ENCODE assay signal across 1 cellular context in genomic region chr1:64469121-64469520, GRCh38.
TF ChIP-seq lines count a peak whose summit lies in the region.

No MANE protein-coding gene starts in this region.

TF ChIP-seq in HCT116, 20 proteins besides CTCF, POLR2A, EP300 and RAD21 (continued from another document):
- TF ChIP-seq, protein P1, sequence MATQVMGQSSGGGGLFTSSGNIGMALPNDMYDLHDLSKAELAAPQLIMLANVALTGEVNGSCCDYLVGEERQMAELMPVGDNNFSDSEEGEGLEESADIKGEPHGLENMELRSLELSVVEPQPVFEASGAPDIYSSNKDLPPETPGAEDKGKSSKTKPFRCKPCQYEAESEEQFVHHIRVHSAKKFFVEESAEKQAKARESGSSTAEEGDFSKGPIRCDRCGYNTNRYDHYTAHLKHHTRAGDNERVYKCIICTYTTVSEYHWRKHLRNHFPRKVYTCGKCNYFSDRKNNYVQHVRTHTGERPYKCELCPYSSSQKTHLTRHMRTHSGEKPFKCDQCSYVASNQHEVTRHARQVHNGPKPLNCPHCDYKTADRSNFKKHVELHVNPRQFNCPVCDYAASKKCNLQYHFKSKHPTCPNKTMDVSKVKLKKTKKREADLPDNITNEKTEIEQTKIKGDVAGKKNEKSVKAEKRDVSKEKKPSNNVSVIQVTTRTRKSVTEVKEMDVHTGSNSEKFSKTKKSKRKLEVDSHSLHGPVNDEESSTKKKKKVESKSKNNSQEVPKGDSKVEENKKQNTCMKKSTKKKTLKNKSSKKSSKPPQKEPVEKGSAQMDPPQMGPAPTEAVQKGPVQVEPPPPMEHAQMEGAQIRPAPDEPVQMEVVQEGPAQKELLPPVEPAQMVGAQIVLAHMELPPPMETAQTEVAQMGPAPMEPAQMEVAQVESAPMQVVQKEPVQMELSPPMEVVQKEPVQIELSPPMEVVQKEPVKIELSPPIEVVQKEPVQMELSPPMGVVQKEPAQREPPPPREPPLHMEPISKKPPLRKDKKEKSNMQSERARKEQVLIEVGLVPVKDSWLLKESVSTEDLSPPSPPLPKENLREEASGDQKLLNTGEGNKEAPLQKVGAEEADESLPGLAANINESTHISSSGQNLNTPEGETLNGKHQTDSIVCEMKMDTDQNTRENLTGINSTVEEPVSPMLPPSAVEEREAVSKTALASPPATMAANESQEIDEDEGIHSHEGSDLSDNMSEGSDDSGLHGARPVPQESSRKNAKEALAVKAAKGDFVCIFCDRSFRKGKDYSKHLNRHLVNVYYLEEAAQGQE (IDR thresholded peaks at IDR 0.05; ENCODE audit: low read depth), result no peak
- TF ChIP-seq ZNF274 (IDR thresholded peaks at IDR 0.05; ENCODE audit: low read depth, low read length), result no peak
- TF ChIP-seq, protein P2, sequence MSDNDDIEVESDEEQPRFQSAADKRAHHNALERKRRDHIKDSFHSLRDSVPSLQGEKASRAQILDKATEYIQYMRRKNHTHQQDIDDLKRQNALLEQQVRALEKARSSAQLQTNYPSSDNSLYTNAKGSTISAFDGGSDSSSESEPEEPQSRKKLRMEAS (IDR thresholded peaks at IDR 0.05), result no peak
- TF ChIP-seq SRF (IDR thresholded peaks at IDR 0.05; ENCODE audit: low read depth), result no peak
- no peak for TF ChIP-seq SP1 (IDR thresholded peaks at IDR 0.05; ENCODE audit: low read depth)
